1 cellular context compared by ENCODE assay signal in genomic region chr7:141737836-141738591, GRCh38.
TF ChIP-seq lines count a peak whose summit lies in the region.

Gene SSBP1, plus strand, starts transcription at chr7:141738358. Its CDS starts 809 bp downstream, at chr7:141739167.

TF ChIP-seq in K562, 482 proteins besides CTCF, POLR2A, EP300 and RAD21 (continued from another document and continues in another):
- TF ChIP-seq GTF3C2 (IDR thresholded peaks at IDR 0.05; ENCODE audit: borderline replicate concordance, extremely low read depth, insufficient read length) (no peak), PTBP1 (IDR thresholded peaks at IDR 0.05; ENCODE audit: low read depth, low read length) (peak; percentile 98), ZNF232 (CRISPR knock-in tag; IDR thresholded peaks at IDR 0.05) (no peak), BDP1 (IDR thresholded peaks at IDR 0.05; ENCODE audit: insufficient read depth, insufficient read length) (no peak), ZBTB33 (CRISPR knock-in tag; IDR thresholded peaks at IDR 0.05) (peak; percentile 88; the same call in 1 of the 2 replicates), CBX1 (IDR thresholded peaks at IDR 0.05; ENCODE audit: low read depth) (peak; percentile 96), GTF2F1 (IDR thresholded peaks at IDR 0.05; ENCODE audit: low read depth, low read length) (peak; percentile 84), E4F1 (CRISPR knock-in tag; IDR thresholded peaks at IDR 0.05; ENCODE audit: borderline replicate concordance) (no peak), ZNF239 (CRISPR knock-in tag; IDR thresholded peaks at IDR 0.05) (peak; percentile 54), SMC3 (conservative IDR thresholded peaks at IDR 0.05; ENCODE audit: insufficient read depth, low read depth, low read length) (peak; percentile 70), PRMT5 (CRISPR knock-in tag; IDR thresholded peaks at IDR 0.05) (no peak), MTA1 (IDR thresholded peaks at IDR 0.05; ENCODE audit: borderline replicate concordance) (peak; percentile 98), NCOA2 (IDR thresholded peaks at IDR 0.05; ENCODE audit: partially characterized antibody in 2 of 2) (peak in 1 of 2 experiments; percentile 5), ZNF316 (IDR thresholded peaks at IDR 0.05) (peak; percentile 68), MCM7 (IDR thresholded peaks at IDR 0.05) (no peak; a peak in 1 of 4 replicates), AFF1 (IDR thresholded peaks at IDR 0.05; ENCODE audit: low read depth in 1 of 2, partially characterized antibody in 2 of 2) (peak; percentile 55 to 91), CHD7 (IDR thresholded peaks at IDR 0.05; ENCODE audit: low read depth, low read length) (peak; percentile 87), ZNF253 (CRISPR knock-in tag; conservative IDR thresholded peaks at IDR 0.05) (no peak), ZNF175 (CRISPR knock-in tag; IDR thresholded peaks at IDR 0.05; ENCODE audit: low read depth) (0 out of 2 replicates have a peak, but pooled peaks have one; percentile 86), POLR2B (IDR thresholded peaks at IDR 0.05; ENCODE audit: low read depth, partially characterized antibody) (peak; percentile 99), FIP1L1 (IDR thresholded peaks at IDR 0.05; ENCODE audit: low read depth, low read length, poor library complexity, severe bottlenecking) (no peak), BRF1 (IDR thresholded peaks at IDR 0.05; ENCODE audit: borderline replicate concordance, extremely low read depth, insufficient read length) (no peak), IRF1 (CRISPR knock-in tag; IDR thresholded peaks at IDR 0.05; ENCODE audit: borderline replicate concordance) (no peak), NFATC3 (IDR thresholded peaks at IDR 0.05) (peak; percentile 94), ARID1B (IDR thresholded peaks at IDR 0.05) (peak; percentile 59; the same call in 1 of the 2 replicates), ETV5 (CRISPR knock-in tag; IDR thresholded peaks at IDR 0.05; ENCODE audit: low read depth) (peak; percentile 74; the same call in 1 of the 2 replicates), XRCC5 (IDR thresholded peaks at IDR 0.05; ENCODE audit: low read depth, low read length) (peak; percentile 100), ZBTB9 (CRISPR knock-in tag; IDR thresholded peaks at IDR 0.05) (peak; percentile 88), RHOXF2B (CRISPR knock-in tag; conservative IDR thresholded peaks at IDR 0.05) (no peak), ZNF146 (CRISPR knock-in tag; IDR thresholded peaks at IDR 0.05; ENCODE audit: unreplicated experiment) (peak; percentile 8), TRIM28 (IDR thresholded peaks at IDR 0.05) (peak; percentile 83; the same call in 1 of the 2 replicates)
